Comparison of ENCODE assay signal across 28 cellular contexts in genomic region chr1:157035121-157035520, GRCh38.
"Had no signal": no experiment of that assay in that cellular context is flagged by ENCODE, and none has a peak within 500 bp of the region (broad histone marks: within the 10 kb centered on the region; RNA-seq: fewer than 3 reads in every experiment).

No MANE protein-coding gene starts in this region.

- H3K36me3 ChIP-seq: left lung, pancreas, prostate gland, stomach, tibial artery, upper lobe of right lung had no signal

- H3K27me3 ChIP-seq: left lung, pancreas, stomach, testis, tibial artery, upper lobe of right lung had no signal

- H3K4me1 ChIP-seq: prostate gland, upper lobe of right lung had no signal

- H3K4me3 ChIP-seq: left lung, lower lobe of right lung, pancreas, prostate gland, skin epidermis, stomach, testis, tibial artery, upper lobe of right lung had no signal

- H3K9me3 ChIP-seq: left lung, lower lobe of right lung, pancreas, prostate gland, stomach, testis, tibial artery, upper lobe of right lung had no signal

- DNase-seq: hypothalamus; immature natural killer cell; kidney; left colon; left lung; lower lobe of right lung; mesenchymal stem cell; naive B cell; natural killer cell; nephron progenitor cell; pancreas; posterior cingulate gyrus; retina; right cardiac atrium; stimulated activated CD4-positive, alpha-beta T cell treated with anti-CD3 and anti-CD28 coated beads, Interleukin-12 subunit alpha, Interleukin-12 subunit beta, amount 100 ng/mL, for 4 hours; stimulated activated CD4-positive, alpha-beta T cell treated with anti-CD3 and anti-CD28 coated beads, Interleukin-15, amount 100 ng/mL, for 24 hours; stimulated activated CD4-positive, alpha-beta T cell treated with anti-CD3 and anti-CD28 coated beads, Interleukin-2, amount 100 ng/mL, for 24 hours; stimulated activated CD4-positive, alpha-beta T cell treated with anti-CD3 and anti-CD28 coated beads, Interleukin-4, amount 100 ng/mL, for 1 hour; stimulated activated naive B cell treated with anti-CD40 and anti-IgM and Interleukin-4, amounts not matched to agents 10 μg/mL and 1 μg/mL and 100 μg/mL, for 72 hours; stimulated activated naive CD8-positive, alpha-beta T cell treated with anti-CD3 and anti-CD28 coated beads, Interleukin-15, Interleukin-2, amounts not matched to agents 100 U/mL and 50 U/mL, for 24 hours; stomach; testis; tibial artery; trophoblast cell; upper lobe of right lung had no signal

- ATAC-seq: left colon; left lung; lower lobe of right lung; natural killer cell; pancreas; sciatic nerve; stimulated activated naive B cell treated with anti-CD40 and anti-IgM and Interleukin-4, amounts not matched to agents 10 μg/mL and 1 μg/mL and 100 μg/mL, for 72 hours; stimulated activated naive CD8-positive, alpha-beta T cell treated with anti-CD3 and anti-CD28 coated beads, Interleukin-15, Interleukin-2, amounts not matched to agents 100 U/mL and 50 U/mL, for 24 hours; upper lobe of right lung had no signal

- H3K27ac ChIP-seq: left lung, lower lobe of right lung, pancreas, prostate gland, skin epidermis, stomach, testis, tibial artery, upper lobe of right lung had no signal
